In the genomic region with DNA sequence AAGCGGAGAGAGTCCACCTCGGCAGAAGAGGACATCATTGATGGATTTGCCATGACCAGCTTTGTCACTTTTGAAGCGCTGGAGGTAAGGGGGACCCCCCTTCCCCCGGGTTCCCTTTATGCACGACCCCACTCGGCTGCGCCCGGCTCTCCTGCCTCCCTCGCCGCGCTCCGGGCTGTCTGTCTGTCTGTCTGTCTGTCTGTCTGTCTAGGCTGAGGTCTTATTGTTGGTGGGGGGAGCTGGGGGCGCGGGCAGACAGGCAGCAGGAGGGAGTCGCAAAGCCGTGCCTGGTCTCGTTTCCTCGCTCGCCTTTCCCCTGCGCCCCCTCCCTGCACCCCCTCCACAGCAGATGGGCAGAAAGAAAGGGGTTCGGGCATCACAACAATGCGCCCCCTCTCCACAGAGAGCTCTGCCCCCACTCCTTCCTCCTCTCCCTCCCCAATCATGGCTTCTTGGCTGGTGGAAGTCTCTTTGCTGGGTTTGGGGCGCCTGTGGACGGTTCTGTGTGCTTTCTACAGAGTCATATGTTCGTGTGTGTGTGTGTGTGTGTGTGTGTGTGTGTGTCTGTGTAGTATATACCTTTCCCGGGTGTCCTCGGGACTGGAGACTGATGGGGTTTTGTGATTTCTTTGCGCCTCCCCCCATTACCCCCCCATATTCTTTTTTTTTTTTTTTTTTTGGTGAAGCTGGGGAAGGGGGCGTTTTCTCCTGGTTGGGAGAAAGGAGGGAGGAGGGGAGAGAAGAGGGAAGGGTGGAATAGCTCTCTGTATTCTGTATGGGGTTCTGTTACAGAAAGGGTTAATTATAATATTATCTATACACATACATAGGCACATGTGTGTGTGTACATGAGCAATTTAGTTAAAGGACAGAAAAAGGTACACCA, we compare ENCODE assay signal across 8 cellular contexts. TPM values are rescaled to one million over a fixed set of nuclear protein-coding genes. Genes with fewer than 3 reads are reported as not detected.
DNase-seq lines count a peak whose midpoint lies in the region; ATAC-seq and TF ChIP-seq lines count a peak whose summit lies in the region.

No MANE protein-coding gene starts in this region.

- no peak for DNase-seq in AG04450 (ENCODE audit: low read depth, low spot score)
- DNase-seq in GM13977 (ENCODE audit: low spot score): peak; percentile 38
- DNase-seq in astrocyte of the spinal cord (ENCODE audit: low read depth, low spot score): no peak
- DNase-seq in hepatic stellate cell (ENCODE audit: low spot score): no peak

- H3K4me3 ChIP-seq in AG04450 (ENCODE audit: low read depth, low read length) (peak overlapping the region; percentile 65), astrocyte of the spinal cord (ENCODE audit: low read depth, low read length) (peak overlapping the region; percentile 81), mucosa of rectum (ENCODE audit: low read length in 2 of 2) (peak overlapping the region; percentile 37 to 76)

- CTCF ChIA-PET in AG04450 (lab: Charles Lee): interaction anchor here (0.6 kb wide), 1 partner anchor 54 kb away, joined by 3 read pairs; no protein-coding TSS in a partner anchor

- in situ Hi-C loops in GM13977 (cut with MboI; ENCODE audit: low pct_unique_long_range_greater_than_20kb, low sequenced_read_pairs, unreplicated experiment) (no loop called here), astrocyte of the spinal cord (cut with HindIII; ENCODE audit: low sequenced_read_pairs) (no loop called here)

- POLR2A ChIA-PET in AG04450 (lab: Yijun Ruan, JAX): no interaction called here

- ATAC-seq in GM21737 (IDR thresholded peaks at IDR 0.05; ENCODE audit: unreplicated experiment): no peak
- ATAC-seq in HG03097 (IDR thresholded peaks at IDR 0.05; ENCODE audit: low FRiP score, unreplicated experiment): no peak
- no peak for ATAC-seq in GM21367 (IDR thresholded peaks at IDR 0.05; ENCODE audit: unreplicated experiment)

- H3K27me3 ChIP-seq in AG04450 (ENCODE audit: control insufficient read depth, insufficient read depth, low read length): peaks cover 18% of the 10 kb centered on the region
- peaks cover 4 to 17% of the 10 kb centered on the region in 2 donors for H3K27me3 ChIP-seq in mucosa of rectum (ENCODE audit: control insufficient read depth in 2 of 2, insufficient read depth in 2 of 2, low read length in 2 of 2)

- H3K4me1 ChIP-seq in mucosa of rectum (ENCODE audit: control insufficient read depth in 2 of 2, insufficient read depth in 2 of 2, low read length in 2 of 2): peaks cover 0 to 2% of the 10 kb centered on the region in 2 donors

- H3K27ac ChIP-seq in AG04450 (ENCODE audit: low read depth, low read length) (no peak overlapping the region), mucosa of rectum (ENCODE audit: low read depth in 2 of 2, low read length in 2 of 2) (no peak overlapping the region)

- no peaks in the 10 kb centered on the region for H3K36me3 ChIP-seq in mucosa of rectum (ENCODE audit: control insufficient read depth in 2 of 2, insufficient read depth in 2 of 2, low read length in 2 of 2)

- TF ChIP-seq CTCF in AG04450 (IDR thresholded peaks at IDR 0.05; ENCODE audit: low read depth, low read length): no peak
- TF ChIP-seq CTCF in GM13977 (IDR thresholded peaks at IDR 0.05; ENCODE audit: extremely low read depth, insufficient read depth, missing control alignments): no peak
- no peak for TF ChIP-seq CTCF in astrocyte of the spinal cord (IDR thresholded peaks at IDR 0.05; ENCODE audit: low read depth, low read length)

- H3K9ac ChIP-seq in mucosa of rectum (ENCODE audit: low read depth in 1 of 2, low read length in 2 of 2): peak overlapping the region in 1 of 2 donors; percentile 35

- H3K9me3 ChIP-seq in AG04450 (ENCODE audit: control insufficient read depth, insufficient read depth, low read length): peaks cover 3% of the 10 kb centered on the region; the same call in 1 of the 2 replicates
- no peaks in the 10 kb centered on the region for H3K9me3 ChIP-seq in mucosa of rectum (ENCODE audit: control insufficient read depth in 2 of 2, low read length in 2 of 2)

RNA-seq across cellular contexts. Expression of a gene that starts 1.8 kb away (rescaled TPM):
- 1.5 and 2.0 TPM in 2 replicates for polyA plus RNA-seq in AG04450 (2011; rRNA removed)
- 4.9 and 5.0 TPM in 2 replicates for polyA minus RNA-seq in AG04450 (2011; rRNA and poly(A)+ RNA removed)
